20 cellular contexts compared by ENCODE assay signal in genomic region chr16:79061199-79061598, GRCh38.
DNase-seq lines count a peak whose midpoint lies in the region; ATAC-seq and TF ChIP-seq lines count a peak whose summit lies in the region.
"Had no signal": no experiment of that assay in that cellular context is flagged by ENCODE, and none has a peak within 500 bp of the region (broad histone marks: within the 10 kb centered on the region; RNA-seq: fewer than 3 reads in every experiment).

No MANE protein-coding gene starts in this region.

- peaks cover 1% of the 10 kb centered on the region for H3K36me3 Mint-ChIP-seq in activated naive CD8-positive, alpha-beta T cell treated with anti-CD3 and anti-CD28 coated beads, Interleukin-2, amount 50 U/mL, for 24 hours (ENCODE audit: low read depth)
- H3K36me3 Mint-ChIP-seq: CD8-positive, alpha-beta T cell had no signal

- H3K4me3 ChIP-seq in gastroesophageal sphincter (no peak overlapping the region), lower lobe of right lung (no peak overlapping the region), testis (no peak overlapping the region)
- H3K4me3 ChIP-seq: A549, Peyer's patch, SK-N-MC had no signal

- no peak overlapping the region for H3K4me3 Mint-ChIP-seq in activated naive CD8-positive, alpha-beta T cell treated with anti-CD3 and anti-CD28 coated beads, Interleukin-2, amount 50 U/mL, for 24 hours
- H3K4me3 Mint-ChIP-seq: CD8-positive, alpha-beta T cell had no signal

- no peak overlapping the region for H3K27ac Mint-ChIP-seq in activated naive CD8-positive, alpha-beta T cell treated with anti-CD3 and anti-CD28 coated beads, Interleukin-2, amount 50 U/mL, for 24 hours
- H3K27ac Mint-ChIP-seq: CD8-positive, alpha-beta T cell had no signal

- peaks cover 6% of the 10 kb centered on the region for H3K27me3 Mint-ChIP-seq in activated naive CD8-positive, alpha-beta T cell treated with anti-CD3 and anti-CD28 coated beads, Interleukin-2, amount 50 U/mL, for 24 hours

- peak; percentile 63 for ATAC-seq in gastroesophageal sphincter
- peak; percentile 46 to 68 for ATAC-seq in lower lobe of right lung
- ATAC-seq in activated naive CD8-positive, alpha-beta T cell treated with anti-CD3 and anti-CD28 coated beads, Interleukin-2, amount 50 U/mL, for 24 hours = no peak
- ATAC-seq in GM21381 (IDR thresholded peaks at IDR 0.05; ENCODE audit: unreplicated experiment) = no peak
- ATAC-seq: A549; CD8-positive, alpha-beta T cell had no signal

- H3K4me1 Mint-ChIP-seq in activated naive CD8-positive, alpha-beta T cell treated with anti-CD3 and anti-CD28 coated beads, Interleukin-2, amount 50 U/mL, for 24 hours = no peaks in the 10 kb centered on the region

- no peaks in the 10 kb centered on the region for H3K36me3 ChIP-seq in gastroesophageal sphincter
- H3K36me3 ChIP-seq in lower lobe of right lung = no peaks in the 10 kb centered on the region
- H3K36me3 ChIP-seq in testis (ENCODE audit: low read depth, missing control alignments) = no peaks in the 10 kb centered on the region
- H3K36me3 ChIP-seq: Peyer's patch had no signal

- H3K9me3 ChIP-seq in gastroesophageal sphincter (no peaks in the 10 kb centered on the region), lower lobe of right lung (no peaks in the 10 kb centered on the region), testis (no peaks in the 10 kb centered on the region)
- H3K9me3 ChIP-seq: A549, Caco-2, Peyer's patch had no signal

- DNase-seq in NCI-H226 = peak; percentile 82
- no peak for DNase-seq in lower lobe of right lung
- DNase-seq in testis = peak; percentile 33
- no peak for DNase-seq in activated naive CD8-positive, alpha-beta T cell treated with anti-CD3 and anti-CD28 coated beads, Interleukin-2, amount 50 U/mL, for 24 hours
- DNase-seq in NK-92 (lab: John Stamatoyannopoulos, UW; ENCODE audit: unreplicated experiment) = no peak
- DNase-seq: Caco-2; CD8-positive, alpha-beta T cell; DND-41; NCI-H1092; NCI-H1436; NCI-H187 treated with DMSO at 0.1 percent for 48 hours; NCI-H510A; OCI-M1; Peyer's patch; SIG-M5 had no signal

- no peak for TF ChIP-seq CTCF in gastroesophageal sphincter (IDR thresholded peaks at IDR 0.05)
- no peak for TF ChIP-seq CTCF in lower lobe of right lung (IDR thresholded peaks at IDR 0.05)
- TF ChIP-seq CTCF in testis (IDR thresholded peaks at IDR 0.05) = no peak

- TF ChIP-seq POLR2A in gastroesophageal sphincter (IDR thresholded peaks at IDR 0.05) (no peak), testis (IDR thresholded peaks at IDR 0.05) (no peak)

- WGBS in gastroesophageal sphincter (ENCODE audit: low coverage in 1 of 2), 2 donors = 31 to 38% methylated on average over 4 to 5 of the region's 5 CpGs
- WGBS in testis, 2 donors = 40 to 61% methylated on average over 5 of the region's 5 CpGs

- H3K9me3 Mint-ChIP-seq in activated naive CD8-positive, alpha-beta T cell treated with anti-CD3 and anti-CD28 coated beads, Interleukin-2, amount 50 U/mL, for 24 hours = peaks cover 8% of the 10 kb centered on the region
- H3K9me3 Mint-ChIP-seq: CD8-positive, alpha-beta T cell had no signal

- TF ChIP-seq EP300 in gastroesophageal sphincter (IDR thresholded peaks at IDR 0.05) = no peak

- intact Hi-C loops in lower lobe of right lung (cut with DNase I) = no loop called here
- intact Hi-C loops in testis (cut with DNase I; ENCODE audit: low total_unique reads) = no loop called here

- H3K27me3 ChIP-seq in gastroesophageal sphincter = no peaks in the 10 kb centered on the region
- H3K27me3 ChIP-seq in lower lobe of right lung (ENCODE audit: low read depth) = no peaks in the 10 kb centered on the region
- H3K27me3 ChIP-seq in testis = no peaks in the 10 kb centered on the region
- H3K27me3 ChIP-seq: Peyer's patch had no signal

- H3K4me1 ChIP-seq in gastroesophageal sphincter = peaks cover 0 to 32% (median 3%) of the 10 kb centered on the region in 3 donors
- H3K4me1 ChIP-seq in lower lobe of right lung = no peaks in the 10 kb centered on the region
- no peaks in the 10 kb centered on the region for H3K4me1 ChIP-seq in testis
- H3K4me1 ChIP-seq: A549, Caco-2, Peyer's patch had no signal

- H3K27ac ChIP-seq in gastroesophageal sphincter (peak overlapping the region in 2 of 4 donors; percentile 27 to 49), lower lobe of right lung (no peak overlapping the region), testis (no peak overlapping the region)
- H3K27ac ChIP-seq: A549, C4-2B, Peyer's patch, SK-N-MC had no signal

Comparison
In these comparisons a context has a peak if more than half of its experiments do, and no peak if none do; other contexts are left out.
1. DNase-seq: peak in NCI-H226 (single experiment) and testis (single experiment); none in lower lobe of right lung (single experiment), activated naive CD8-positive, alpha-beta T cell treated with anti-CD3 and anti-CD28 coated beads, Interleukin-2, amount 50 U/mL, for 24 hours (single experiment) and NK-92 (single experiment).
2. ATAC-seq: peak in gastroesophageal sphincter (single experiment) and lower lobe of right lung (2 of 2); none in activated naive CD8-positive, alpha-beta T cell treated with anti-CD3 and anti-CD28 coated beads, Interleukin-2, amount 50 U/mL, for 24 hours (single experiment) and GM21381 (single experiment).